10 cellular contexts compared by ENCODE assay signal in genomic region chr13:98997738-98998641, GRCh38. TPM values are rescaled to one million over a fixed set of nuclear protein-coding genes. Genes with fewer than 3 reads are reported as not detected.
A peak's percentile ranks its signal among the peaks of the same experiment; 100 is the strongest.
DNase-seq lines count a peak whose midpoint lies in the region; ATAC-seq, FAIRE-seq and TF ChIP-seq lines count a peak whose summit lies in the region.
"Had no signal": no experiment of that assay in that cellular context is flagged by ENCODE, and none has a peak within 500 bp of the region (broad histone marks: within the 10 kb centered on the region; RNA-seq: fewer than 3 reads in every experiment).

No MANE protein-coding gene starts in this region.

- H3K27me3 Mint-ChIP-seq in activated naive CD8-positive, alpha-beta T cell treated with anti-CD3 and anti-CD28 coated beads, Interleukin-2, amount 50 U/mL, for 24 hours, result no peaks in the 10 kb centered on the region
- H3K27me3 Mint-ChIP-seq in osteocyte (ENCODE audit: unreplicated experiment), result no peaks in the 10 kb centered on the region

- H3K9me3 Mint-ChIP-seq in activated naive CD8-positive, alpha-beta T cell treated with anti-CD3 and anti-CD28 coated beads, Interleukin-2, amount 50 U/mL, for 24 hours, result no peaks in the 10 kb centered on the region
- H3K9me3 Mint-ChIP-seq in osteocyte (ENCODE audit: unreplicated experiment), result no peaks in the 10 kb centered on the region

- no peaks in the 10 kb centered on the region for H3K36me3 Mint-ChIP-seq in activated naive CD8-positive, alpha-beta T cell treated with anti-CD3 and anti-CD28 coated beads, Interleukin-2, amount 50 U/mL, for 24 hours (ENCODE audit: low read depth)
- H3K36me3 Mint-ChIP-seq in osteocyte (ENCODE audit: unreplicated experiment), result no peaks in the 10 kb centered on the region

- H3K27ac Mint-ChIP-seq in activated naive CD8-positive, alpha-beta T cell treated with anti-CD3 and anti-CD28 coated beads, Interleukin-2, amount 50 U/mL, for 24 hours, result peak overlapping the region; percentile 49
- H3K27ac Mint-ChIP-seq in osteocyte (ENCODE audit: unreplicated experiment), result peak overlapping the region; percentile 19

- peak; percentile 35 for DNase-seq in NCI-H187 treated with DMSO at 0.1 percent for 48 hours (lab: John Stamatoyannopoulos, UW)
- DNase-seq in NCI-H187 (lab: John Stamatoyannopoulos, UW), result no peak
- peak; percentile 29 for DNase-seq in HTR-8/SVneo (ENCODE audit: insufficient read length, low spot score)
- peak; percentile 34 for DNase-seq in activated naive CD8-positive, alpha-beta T cell treated with anti-CD3 and anti-CD28 coated beads, Interleukin-2, amount 50 U/mL, for 24 hours
- DNase-seq in osteocyte (ENCODE audit: extremely low spot score, unreplicated experiment), result no peak
- no peak for DNase-seq in SIG-M5 treated with dmso at 0.1 percent for 504 hours (lab: John Stamatoyannopoulos, UW; ENCODE audit: unreplicated experiment)
- no peak for DNase-seq in NCI-H2196 treated with DMSO at 0.1 percent for 48 hours (lab: John Stamatoyannopoulos, UW; ENCODE audit: unreplicated experiment)
- no peak for DNase-seq in SIG-M5 (lab: John Stamatoyannopoulos, UW)
- DNase-seq: left cardiac atrium, SW 1271 had no signal

- ATAC-seq in activated naive CD8-positive, alpha-beta T cell treated with anti-CD3 and anti-CD28 coated beads, Interleukin-2, amount 50 U/mL, for 24 hours, result peak; percentile 76

- no peak overlapping the region for H3K4me3 Mint-ChIP-seq in activated naive CD8-positive, alpha-beta T cell treated with anti-CD3 and anti-CD28 coated beads, Interleukin-2, amount 50 U/mL, for 24 hours
- H3K4me3 Mint-ChIP-seq in osteocyte (ENCODE audit: unreplicated experiment), result no peak overlapping the region

- H3K4me1 Mint-ChIP-seq in activated naive CD8-positive, alpha-beta T cell treated with anti-CD3 and anti-CD28 coated beads, Interleukin-2, amount 50 U/mL, for 24 hours, result peaks cover 89% of the 10 kb centered on the region
- peaks cover 46% of the 10 kb centered on the region for H3K4me1 Mint-ChIP-seq in osteocyte (ENCODE audit: unreplicated experiment)

- FAIRE-seq in HTR-8/SVneo (lab: Jason Lieb, UNC), result no peak

- no peak for TF ChIP-seq CTCF in osteocyte (IDR thresholded peaks at IDR 0.05)

RNA-seq across cellular contexts. Expression of gene DOCK9, which starts 20.1 kb away (rescaled TPM):
- 23.9 and 24.1 TPM in 2 replicates for total RNA-seq in osteocyte

Comparison
In these comparisons a context has a peak if more than half of its experiments do, and no peak if none do; other contexts are left out.
1. DNase-seq: peak in NCI-H187 treated with DMSO at 0.1 percent for 48 hours (single experiment), HTR-8/SVneo (single experiment) and activated naive CD8-positive, alpha-beta T cell treated with anti-CD3 and anti-CD28 coated beads, Interleukin-2, amount 50 U/mL, for 24 hours (single experiment); none in NCI-H187 (0 of 2), osteocyte (single experiment), SIG-M5 treated with dmso at 0.1 percent for 504 hours (single experiment), NCI-H2196 treated with DMSO at 0.1 percent for 48 hours (single experiment) and SIG-M5 (single experiment).